14 cellular contexts compared by ENCODE assay signal in genomic region chr6:151630387-151630786, GRCh38.
"Had no signal": no experiment of that assay in that cellular context is flagged by ENCODE, and none has a peak within 500 bp of the region (broad histone marks: within the 10 kb centered on the region; RNA-seq: fewer than 3 reads in every experiment).

No MANE protein-coding gene starts in this region.

- H3K27me3 ChIP-seq: esophagus muscularis mucosa, right atrium auricular region, transverse colon had no signal

- H3K4me1 ChIP-seq: right atrium auricular region, transverse colon had no signal

- H3K36me3 ChIP-seq: esophagus muscularis mucosa, right atrium auricular region, transverse colon had no signal

- FAIRE-seq: endometrium, kidney had no signal

- DNase-seq: effector memory CD4-positive, alpha-beta T cell; kidney; left cardiac atrium; left ventricle myocardium superior; naive thymus-derived CD8-positive, alpha-beta T cell; stimulated activated CD4-positive, alpha-beta T cell treated with anti-CD3 and anti-CD28 coated beads, Interleukin-4, amount 100 ng/mL, for 1 hour; stimulated activated CD8-positive, alpha-beta memory T cell treated with anti-CD3 and anti-CD28 coated beads, Interleukin-4, amount 100 ng/mL, for 48 hours; stimulated activated naive CD8-positive, alpha-beta T cell treated with anti-CD3 and anti-CD28 coated beads, Interleukin-15, Interleukin-2, amounts not matched to agents 100 U/mL and 50 U/mL, for 24 hours; transverse colon had no signal

- H3K9me3 ChIP-seq: esophagus muscularis mucosa, right atrium auricular region, transverse colon had no signal

- H3K27ac ChIP-seq: epithelial cell of prostate, esophagus muscularis mucosa, foreskin keratinocyte, right atrium auricular region, transverse colon had no signal

- H3K4me3 ChIP-seq: esophagus muscularis mucosa, right atrium auricular region, transverse colon had no signal
